Comparison of ENCODE assay signal across 34 cellular contexts in genomic region chr2:230933521-230934180, GRCh38. TPM values are rescaled to one million over a fixed set of nuclear protein-coding genes. Genes with fewer than 3 reads are reported as not detected.
A peak's percentile ranks its signal among the peaks of the same experiment; 100 is the strongest.
DNase-seq lines count a peak whose midpoint lies in the region; TF ChIP-seq lines count a peak whose summit lies in the region.
"Had no signal": no experiment of that assay in that cellular context is flagged by ENCODE, and none has a peak within 500 bp of the region (broad histone marks: within the 10 kb centered on the region; RNA-seq: fewer than 3 reads in every experiment).

No MANE protein-coding gene starts in this region.

- no peak overlapping the region for H3K27ac ChIP-seq in osteoblast (ENCODE audit: low read depth, low read length)
- H3K27ac ChIP-seq: 22Rv1, ascending aorta, pancreas, RWPE1, tibial artery, WERI-Rb-1 had no signal

- no peaks in the 10 kb centered on the region for H3K9me3 ChIP-seq in osteoblast (ENCODE audit: low read depth, low read length)
- H3K9me3 ChIP-seq: ascending aorta, pancreas, tibial artery had no signal

- DNase-seq in activated CD4-positive, CD25-positive, alpha-beta regulatory T cell treated with anti-CD3 and anti-CD28 coated beads, Interleukin-2, amount 50 U/mL, for 72 hours, result peak; percentile 19
- DNase-seq in activated CD4-positive, CD25-positive, alpha-beta regulatory T cell (lab: John Stamatoyannopoulos, UW), result no peak
- DNase-seq in CD14-positive monocyte (ENCODE audit: low spot score) (peak; percentile 38), osteoblast (ENCODE audit: insufficient read length, low spot score, missing footprints) (peak; percentile 62), NCI-H2081 (lab: John Stamatoyannopoulos, UW) (no peak), NCI-H187 (lab: John Stamatoyannopoulos, UW) (no peak), GM10248 (ENCODE audit: extremely low spot score) (no peak)
- DNase-seq: activated naive CD4-positive, alpha-beta T cell treated with anti-CD3 and anti-CD28 coated beads for 36 hours; activated T-cell treated with anti-CD3 and anti-CD28 coated beads for 4 hours; caudate nucleus; DMS 273 treated with DMSO at 0.1 percent for 48 hours; HCEC 1CT; midbrain; naive thymus-derived CD8-positive, alpha-beta T cell; NCI-H1048; NCI-H2029; NCI-H2227 treated with DMSO at 0.1 percent for 48 hours; NCI-H69; pancreas; stimulated activated CD4-positive, alpha-beta T cell treated with anti-CD3 and anti-CD28 coated beads, Interleukin-12 subunit alpha, Interleukin-12 subunit beta, amount 100 ng/mL, for 4 hours; stimulated activated CD4-positive, alpha-beta T cell treated with anti-CD3 and anti-CD28 coated beads, Interleukin-4, amount 100 ng/mL, for 24 hours had no signal

- peaks cover 3% of the 10 kb centered on the region for H3K27me3 ChIP-seq in osteoblast (ENCODE audit: insufficient read depth, low read length)
- H3K27me3 ChIP-seq: ascending aorta, pancreas had no signal

- H3K9me3 Mint-ChIP-seq in CD14-positive monocyte, result peaks cover 13 to 40% (median 33%) of the 10 kb centered on the region in 7 donors
- peaks cover 29% of the 10 kb centered on the region for H3K9me3 Mint-ChIP-seq in dendritic cell treated with granulocyte-macrophage colony-stimulating factor and Interleukin-4, amounts not matched to agents 40 ng/mL and 50 ng/mL, for 4 days

- intact Hi-C loops in CD14-positive monocyte (cut with micrococcal nuclease), result no loop called here
- intact Hi-C loops in dendritic cell treated with granulocyte-macrophage colony-stimulating factor and Interleukin-4, amounts not matched to agents 40 ng/mL and 50 ng/mL, for 4 days (cut with micrococcal nuclease), result no loop called here

- no peaks in the 10 kb centered on the region for H3K36me3 Mint-ChIP-seq in CD14-positive monocyte
- peaks cover 5% of the 10 kb centered on the region for H3K36me3 Mint-ChIP-seq in dendritic cell treated with granulocyte-macrophage colony-stimulating factor and Interleukin-4, amounts not matched to agents 40 ng/mL and 50 ng/mL, for 4 days (ENCODE audit: low read depth)
- H3K36me3 Mint-ChIP-seq: CD8-positive, alpha-beta T cell had no signal

- H3K79me2 ChIP-seq in osteoblast (ENCODE audit: insufficient read depth, low read length), result no peaks in the 10 kb centered on the region

- H3K4me1 ChIP-seq in osteoblast (ENCODE audit: insufficient read depth, low read length), result no peaks in the 10 kb centered on the region
- H3K4me1 ChIP-seq: ascending aorta, pancreas, tibial artery had no signal

- H3K4me2 ChIP-seq in osteoblast (ENCODE audit: insufficient read depth, low read length), result no peak overlapping the region

- TF ChIP-seq CTCF in CD14-positive monocyte (IDR thresholded peaks at IDR 0.05) (no peak), osteoblast (IDR thresholded peaks at IDR 0.05; ENCODE audit: extremely low read depth, low read depth, low read length) (no peak), GM10248 (IDR thresholded peaks at IDR 0.05; ENCODE audit: control extremely low read depth, extremely low read depth, low read depth, missing control alignments) (no peak)

- H3K36me3 ChIP-seq in osteoblast (ENCODE audit: insufficient read depth, low read length), result no peaks in the 10 kb centered on the region
- H3K36me3 ChIP-seq: ascending aorta, heart left ventricle, pancreas, tibial artery, WERI-Rb-1 had no signal

- peaks cover 33% of the 10 kb centered on the region for H3K4me1 Mint-ChIP-seq in CD14-positive monocyte
- peaks cover 24% of the 10 kb centered on the region for H3K4me1 Mint-ChIP-seq in dendritic cell treated with granulocyte-macrophage colony-stimulating factor and Interleukin-4, amounts not matched to agents 40 ng/mL and 50 ng/mL, for 4 days (ENCODE audit: low read depth)

- no peaks in the 10 kb centered on the region for H4K20me1 ChIP-seq in osteoblast (ENCODE audit: insufficient read depth, low read length)

- no peak overlapping the region for H3K4me3 ChIP-seq in osteoblast (ENCODE audit: insufficient read depth, low read length)
- H3K4me3 ChIP-seq: ascending aorta, heart left ventricle, pancreas, tibial artery had no signal

- H2AFZ ChIP-seq in osteoblast (ENCODE audit: low read length), result no peak overlapping the region

- H3K4me3 Mint-ChIP-seq in CD14-positive monocyte, result no peak overlapping the region
- no peak overlapping the region for H3K4me3 Mint-ChIP-seq in dendritic cell treated with granulocyte-macrophage colony-stimulating factor and Interleukin-4, amounts not matched to agents 40 ng/mL and 50 ng/mL, for 4 days
- H3K4me3 Mint-ChIP-seq: activated naive CD4-positive, alpha-beta T cell treated with anti-CD3 and anti-CD28 coated beads for 36 hours; CD8-positive, alpha-beta T cell; stimulated activated naive CD8-positive, alpha-beta T cell treated with anti-CD3 and anti-CD28 coated beads, Interleukin-15, Interleukin-2, amounts not matched to agents 100 ng/mL and 50 ng/mL, for 24 hours; T-helper 2 cell treated with Interferon-gamma antibody and Interleukin-4, amounts not matched to agents 5 μg/mL and 100 μg/mL, for 36 hours had no signal

- peaks cover 0 to 5% (median 0%) of the 10 kb centered on the region in 3 donors for H3K27me3 Mint-ChIP-seq in CD14-positive monocyte (ENCODE audit: low read depth in 3 of 3)
- peaks cover 8% of the 10 kb centered on the region for H3K27me3 Mint-ChIP-seq in dendritic cell treated with granulocyte-macrophage colony-stimulating factor and Interleukin-4, amounts not matched to agents 40 ng/mL and 50 ng/mL, for 4 days

- POLR2A ChIA-PET in GM10248 (lab: Yijun Ruan, JAX), result no interaction called here

- H3K27ac Mint-ChIP-seq in CD14-positive monocyte, result peak overlapping the region in 1 of 7 donors; percentile 69
- H3K27ac Mint-ChIP-seq in dendritic cell treated with granulocyte-macrophage colony-stimulating factor and Interleukin-4, amounts not matched to agents 40 ng/mL and 50 ng/mL, for 4 days, result peak overlapping the region; percentile 69
- H3K27ac Mint-ChIP-seq: activated naive CD4-positive, alpha-beta T cell treated with anti-CD3 and anti-CD28 coated beads for 36 hours; CD8-positive, alpha-beta T cell; stimulated activated naive CD8-positive, alpha-beta T cell treated with anti-CD3 and anti-CD28 coated beads, Interleukin-15, Interleukin-2, amounts not matched to agents 100 ng/mL and 50 ng/mL, for 24 hours had no signal

- CTCF ChIA-PET in GM10248 (lab: Yijun Ruan, JAX), result interaction anchor here (0.9 to 27.0 kb wide), 5 partner anchors 8 to 135 kb away, joined by 3 to 305 read pairs (median 242); partner anchors contain the start of gene GPR55

RNA-seq across cellular contexts. Expression of gene GPR55, which starts 8.6 kb away (rescaled TPM):
- polyA plus RNA-seq in CD14-positive monocyte, result under 1 TPM in 1 of 2 donors, not detected in 1; 0.11 TPM
- not detected in 2 replicates for total RNA-seq in osteoblast
- total RNA-seq: ascending aorta, dermis microvascular lymphatic vessel endothelial cell, endothelial cell of umbilical vein had no signal
- polyA plus RNA-seq: endothelial cell of umbilical vein, right cardiac atrium had no signal

Comparison
In these comparisons a context has a peak if more than half of its experiments do, and no peak if none do; other contexts are left out.
1. DNase-seq: peak in activated CD4-positive, CD25-positive, alpha-beta regulatory T cell treated with anti-CD3 and anti-CD28 coated beads, Interleukin-2, amount 50 U/mL, for 72 hours (single experiment), CD14-positive monocyte (single experiment) and osteoblast (single experiment); none in activated CD4-positive, CD25-positive, alpha-beta regulatory T cell (0 of 4), NCI-H2081 (0 of 2), NCI-H187 (0 of 2) and GM10248 (single experiment).